13 cellular contexts compared by ENCODE assay signal in genomic region chr12:26010293-26010821, GRCh38. TPM values are rescaled to one million over a fixed set of nuclear protein-coding genes. Genes with fewer than 3 reads are reported as not detected.
DNase-seq lines count a peak whose midpoint lies in the region; ATAC-seq, FAIRE-seq and TF ChIP-seq lines count a peak whose summit lies in the region.
"Had no signal": no experiment of that assay in that cellular context is flagged by ENCODE, and none has a peak within 500 bp of the region (broad histone marks: within the 10 kb centered on the region; RNA-seq: fewer than 3 reads in every experiment).

No MANE protein-coding gene starts in this region.

- H3K4me1 Mint-ChIP-seq in natural killer cell = peaks cover 0 to 4% of the 10 kb centered on the region in 2 donors

- H3K36me3 Mint-ChIP-seq in natural killer cell = no peaks in the 10 kb centered on the region

- no peaks in the 10 kb centered on the region for H3K36me3 ChIP-seq in ascending aorta
- no peaks in the 10 kb centered on the region for H3K36me3 ChIP-seq in suprapubic skin

- TF ChIP-seq EP300 in suprapubic skin (IDR thresholded peaks at IDR 0.05) = no peak

- ATAC-seq in left ventricle myocardium superior (peak; percentile 4), GM18907 (IDR thresholded peaks at IDR 0.05; ENCODE audit: unreplicated experiment) (no peak), natural killer cell (no peak)

- no peaks in the 10 kb centered on the region for H3K27me3 Mint-ChIP-seq in natural killer cell (ENCODE audit: low read depth in 2 of 2)

- no peak for TF ChIP-seq CTCF in ascending aorta (IDR thresholded peaks at IDR 0.05)
- TF ChIP-seq CTCF in suprapubic skin (IDR thresholded peaks at IDR 0.05) = no peak
- TF ChIP-seq CTCF in natural killer cell (IDR thresholded peaks at IDR 0.05) = no peak

- peak; percentile 28 for FAIRE-seq in HTR-8/SVneo (lab: Jason Lieb, UNC)

- H3K27ac ChIP-seq in ascending aorta (peak overlapping the region; percentile 82 to 87), suprapubic skin (peak overlapping the region; percentile 39)

- TF ChIP-seq POLR2A in suprapubic skin (IDR thresholded peaks at IDR 0.05) = no peak

- H3K4me3 ChIP-seq in ascending aorta (no peak overlapping the region), suprapubic skin (no peak overlapping the region)
- H3K4me3 ChIP-seq: mucosa of descending colon had no signal

- H3K9me3 ChIP-seq in ascending aorta = no peaks in the 10 kb centered on the region
- no peaks in the 10 kb centered on the region for H3K9me3 ChIP-seq in suprapubic skin
- H3K9me3 ChIP-seq: mucosa of descending colon had no signal

- no peak overlapping the region for H3K4me3 Mint-ChIP-seq in natural killer cell

- no peaks in the 10 kb centered on the region for H3K9me3 Mint-ChIP-seq in natural killer cell

- intact Hi-C loops in ascending aorta (cut with DNase I) = loop anchor here (2.0 to 10.0 kb wide), 5 partner anchors 14 to 426 kb away; partner anchors contain the start of gene RASSF8
- intact Hi-C loops in left ventricle myocardium superior (cut with micrococcal nuclease) = no loop called here
- intact Hi-C loops in natural killer cell (cut with micrococcal nuclease) = no loop called here

- WGBS in suprapubic skin = 45% methylated on average over 6 of the region's 6 CpGs

- no peak overlapping the region for H3K27ac Mint-ChIP-seq in natural killer cell

- DNase-seq in HTR-8/SVneo (ENCODE audit: insufficient read length, low spot score) (peak; percentile 45), ascending aorta (ENCODE audit: low spot score in 2 of 2) (no peak), left ventricle myocardium superior (no peak), suprapubic skin (ENCODE audit: low spot score in 2 of 2) (no peak), NCI-H2081 treated with DMSO at 0.1 percent for 48 hours (lab: John Stamatoyannopoulos, UW) (no peak), natural killer cell (no peak)
- DNase-seq in activated CD8-positive, alpha-beta memory T cell treated with anti-CD3 and anti-CD28 coated beads, Interleukin-2, amount 50 U/mL, for 4 hours = no peak
- DNase-seq: DMS153; mucosa of descending colon; NCI-H510A; stimulated activated CD4-positive, alpha-beta T cell treated with anti-CD3 and anti-CD28 coated beads, Interleukin-2, amount 100 ng/mL, for 48 hours; T-helper 9 cell had no signal

- peaks cover 3 to 24% of the 10 kb centered on the region in 2 donors for H3K4me1 ChIP-seq in ascending aorta
- H3K4me1 ChIP-seq in suprapubic skin = peaks cover 21% of the 10 kb centered on the region

- no peaks in the 10 kb centered on the region for H3K27me3 ChIP-seq in ascending aorta
- H3K27me3 ChIP-seq in suprapubic skin = no peaks in the 10 kb centered on the region

RNA-seq across cellular contexts. Expression of gene RASSF8, which starts 51.9 kb away (rescaled TPM):
- 92.1 TPM for total RNA-seq in ascending aorta
- 22.9 TPM for total RNA-seq in left ventricle myocardium superior
- 10 to 100 TPM in 1 of 4 donors, 1 to 10 TPM in 3; 5.4 to 14.2 (median 6.1) TPM for total RNA-seq in suprapubic skin
- total RNA-seq in natural killer cell = 1 to 10 TPM in 2 of 3 donors, under 1 TPM in 1; 0.35 to 1.3 (median 1.2) TPM
